Comparison of ENCODE assay signal across 8 cellular contexts in genomic region chr9:128159073-128159783, GRCh38. TPM values are rescaled to one million over a fixed set of nuclear protein-coding genes. Genes with fewer than 3 reads are reported as not detected.
A peak's percentile ranks its signal among the peaks of the same experiment; 100 is the strongest.
DNase-seq lines count a peak whose midpoint lies in the region; ATAC-seq lines count a peak whose summit lies in the region.

No MANE protein-coding gene starts in this region.

- H3K27ac Mint-ChIP-seq in activated naive CD8-positive, alpha-beta T cell treated with anti-CD3 and anti-CD28 coated beads, Interleukin-2, amount 10 ng/mL, durations not matched to agents 7 days and 5 days = peak overlapping the region; percentile 91

- DNase-seq in NCI-H748 (lab: John Stamatoyannopoulos, UW; ENCODE audit: unreplicated experiment) (peak; percentile 50), NCI-H748 treated with DMSO at 0.1 percent for 48 hours (lab: John Stamatoyannopoulos, UW) (no peak), SJSA1 (ENCODE audit: low read depth in 1 of 2, low spot score in 2 of 2) (no peak)
- DNase-seq in activated naive CD8-positive, alpha-beta T cell treated with anti-CD3 and anti-CD28 coated beads, Interleukin-2, amount 10 ng/mL, durations not matched to agents 7 days and 5 days = peak; percentile 58
- DNase-seq in stimulated activated CD4-positive, alpha-beta T cell treated with anti-CD3 and anti-CD28 coated beads, Interleukin-4, amount 100 ng/mL, for 4 hours = peak; percentile 14 to 29

- peaks cover 4% of the 10 kb centered on the region for H3K36me3 Mint-ChIP-seq in activated naive CD8-positive, alpha-beta T cell treated with anti-CD3 and anti-CD28 coated beads, Interleukin-2, amount 10 ng/mL, durations not matched to agents 7 days and 5 days

- no peaks in the 10 kb centered on the region for H3K27me3 Mint-ChIP-seq in activated naive CD8-positive, alpha-beta T cell treated with anti-CD3 and anti-CD28 coated beads, Interleukin-2, amount 10 ng/mL, durations not matched to agents 7 days and 5 days

- peak overlapping the region; percentile 82 for H3K4me3 Mint-ChIP-seq in activated naive CD8-positive, alpha-beta T cell treated with anti-CD3 and anti-CD28 coated beads, Interleukin-2, amount 10 ng/mL, durations not matched to agents 7 days and 5 days

- H3K4me1 Mint-ChIP-seq in activated naive CD8-positive, alpha-beta T cell treated with anti-CD3 and anti-CD28 coated beads, Interleukin-2, amount 10 ng/mL, durations not matched to agents 7 days and 5 days = peaks cover 15% of the 10 kb centered on the region

- H3K4me3 ChIP-seq in SJSA1 = peak overlapping the region; percentile 71
- peak overlapping the region; percentile 62 for H3K4me3 ChIP-seq in iPS-20b (ENCODE audit: low read length)

- no peaks in the 10 kb centered on the region for H3K27me3 ChIP-seq in SJSA1 (replicated peaks)
- no peaks in the 10 kb centered on the region for H3K27me3 ChIP-seq in iPS-20b (ENCODE audit: insufficient read depth, low read length)

- H3K27ac ChIP-seq in SJSA1 (no peak overlapping the region), iPS-20b (ENCODE audit: low read length) (peak overlapping the region; percentile 74)

- ATAC-seq in activated naive CD8-positive, alpha-beta T cell treated with anti-CD3 and anti-CD28 coated beads, Interleukin-2, amount 10 ng/mL, durations not matched to agents 7 days and 5 days (ENCODE audit: low read depth) = peak; percentile 44
- ATAC-seq in HG02885 (IDR thresholded peaks at IDR 0.05; ENCODE audit: poor library complexity, unreplicated experiment) (no peak), HG03521 (IDR thresholded peaks at IDR 0.05; ENCODE audit: unreplicated experiment) (no peak)

- H3K36me3 ChIP-seq in SJSA1 = peaks cover 18% of the 10 kb centered on the region
- peaks cover 20% of the 10 kb centered on the region for H3K36me3 ChIP-seq in iPS-20b (ENCODE audit: insufficient read depth, low read depth, low read length)

- no peaks in the 10 kb centered on the region for H3K9me3 Mint-ChIP-seq in activated naive CD8-positive, alpha-beta T cell treated with anti-CD3 and anti-CD28 coated beads, Interleukin-2, amount 10 ng/mL, durations not matched to agents 7 days and 5 days

- H3K9ac ChIP-seq in iPS-20b (ENCODE audit: low read depth, low read length) = peak overlapping the region; percentile 82

- peaks cover 11% of the 10 kb centered on the region for H3K4me1 ChIP-seq in SJSA1 (replicated peaks)
- peaks cover 3% of the 10 kb centered on the region; the same call in 1 of the 2 replicates for H3K4me1 ChIP-seq in iPS-20b (ENCODE audit: insufficient read depth, low read length)

- POLR2A ChIA-PET in activated naive CD8-positive, alpha-beta T cell treated with anti-CD3 and anti-CD28 coated beads, Interleukin-2, amount 10 ng/mL, durations not matched to agents 7 days and 5 days (lab: Charles Lee) = interaction anchor here (0.7 to 2.7 kb wide), 9 partner anchors 17 to 117 kb away, joined by 3 to 22 read pairs (median 3); partner anchors contain the start of genes CIZ1, GOLGA2 and SWI5

- H3K9me3 ChIP-seq in SJSA1 (replicated peaks) (0 out of 2 replicates have a peak, but pooled peaks cover 4% of the 10 kb centered on the region), iPS-20b (ENCODE audit: insufficient read depth, low read depth, low read length) (no peaks in the 10 kb centered on the region)

RNA-seq across cellular contexts. Expression of gene BBLN, which starts 0.8 kb away (rescaled TPM):
- 96.6 and 112 TPM in 2 replicates for total RNA-seq in SJSA1 (2014; rRNA removed; shearing (Covaris generic))
- total RNA-seq in activated naive CD8-positive, alpha-beta T cell treated with anti-CD3 and anti-CD28 coated beads, Interleukin-2, amount 10 ng/mL, durations not matched to agents 7 days and 5 days = 10 to 100 TPM; 77.6 to 90.9 TPM

RNA-seq across cellular contexts. Expression of gene LCN2, which starts 10.0 kb away (rescaled TPM):
- total RNA-seq in SJSA1 (2014; rRNA removed; shearing (Covaris generic)) = not detected in 2 replicates
- not detected for total RNA-seq in activated naive CD8-positive, alpha-beta T cell treated with anti-CD3 and anti-CD28 coated beads, Interleukin-2, amount 10 ng/mL, durations not matched to agents 7 days and 5 days

RNA-seq across cellular contexts. Expression of gene PTGES2, which starts 31.7 kb away (rescaled TPM):
- 37.9 and 41.4 TPM in 2 replicates for total RNA-seq in SJSA1 (2014; rRNA removed; shearing (Covaris generic))
- 10 to 100 TPM; 51.8 to 53.2 TPM for total RNA-seq in activated naive CD8-positive, alpha-beta T cell treated with anti-CD3 and anti-CD28 coated beads, Interleukin-2, amount 10 ng/mL, durations not matched to agents 7 days and 5 days

RNA-seq across cellular contexts. Expression of gene CIZ1, which starts 32.1 kb away (rescaled TPM):
- 38.2 and 38.8 TPM in 2 replicates for total RNA-seq in SJSA1 (2014; rRNA removed; shearing (Covaris generic))
- total RNA-seq in activated naive CD8-positive, alpha-beta T cell treated with anti-CD3 and anti-CD28 coated beads, Interleukin-2, amount 10 ng/mL, durations not matched to agents 7 days and 5 days = 100 to 1,000 TPM; 149 to 152 TPM

RNA-seq across cellular contexts. Expression of gene DNM1, which starts 44.0 kb away (rescaled TPM):
- 2.2 and 2.5 TPM in 2 replicates for total RNA-seq in SJSA1 (2014; rRNA removed; shearing (Covaris generic))
- 1 to 10 TPM; 1.2 to 1.4 TPM for total RNA-seq in activated naive CD8-positive, alpha-beta T cell treated with anti-CD3 and anti-CD28 coated beads, Interleukin-2, amount 10 ng/mL, durations not matched to agents 7 days and 5 days

Comparison
In these comparisons a context has a peak if more than half of its experiments do, and no peak if none do; other contexts are left out.
1. DNase-seq: peak in NCI-H748 (single experiment), activated naive CD8-positive, alpha-beta T cell treated with anti-CD3 and anti-CD28 coated beads, Interleukin-2, amount 10 ng/mL, durations not matched to agents 7 days and 5 days (single experiment) and stimulated activated CD4-positive, alpha-beta T cell treated with anti-CD3 and anti-CD28 coated beads, Interleukin-4, amount 100 ng/mL, for 4 hours (2 of 2); none in NCI-H748 treated with DMSO at 0.1 percent for 48 hours (single experiment) and SJSA1 (0 of 2).